In genomic region chr7:31729195-31729804, GRCh38 we compare ENCODE assay signal across 1 cellular context.
TF ChIP-seq lines count a peak whose summit lies in the region.

No MANE protein-coding gene starts in this region.

TF ChIP-seq in H1, 55 proteins besides CTCF, POLR2A, EP300 and RAD21:
- TF ChIP-seq HDAC2 (IDR thresholded peaks at IDR 0.05; ENCODE audit: borderline replicate concordance in 1 of 2, low read depth in 2 of 2, low read length in 2 of 2) (no peak), CREB1 (IDR thresholded peaks at IDR 0.05) (no peak), E2F6 (IDR thresholded peaks at IDR 0.05) (no peak), EGR1 (IDR thresholded peaks at IDR 0.05; ENCODE audit: borderline replicate concordance, low read depth, low read length) (no peak), KDM5A (IDR thresholded peaks at IDR 0.05; ENCODE audit: low read length) (no peak), RNF2 (IDR thresholded peaks at IDR 0.05; ENCODE audit: borderline replicate concordance, low read depth, low read length, missing control alignments, poor library complexity, severe bottlenecking) (no peak), CEBPB (IDR thresholded peaks at IDR 0.05; ENCODE audit: low read depth, low read length) (no peak), RBBP5 (IDR thresholded peaks at IDR 0.05; ENCODE audit: borderline replicate concordance, low read depth, low read length) (no peak), NRF1 (IDR thresholded peaks at IDR 0.05; ENCODE audit: low read depth, low read length) (no peak), RXRA (IDR thresholded peaks at IDR 0.05; ENCODE audit: insufficient read depth, low read depth, low read length) (no peak), MAFK (IDR thresholded peaks at IDR 0.05; ENCODE audit: low read depth, low read length) (no peak), ZNF274 (IDR thresholded peaks at IDR 0.05; ENCODE audit: borderline replicate concordance, extremely low read depth, low read length) (no peak), ATF2 (IDR thresholded peaks at IDR 0.05; ENCODE audit: low read length) (no peak), JUND (IDR thresholded peaks at IDR 0.05; ENCODE audit: low read length) (no peak), BRCA1 (IDR thresholded peaks at IDR 0.05; ENCODE audit: low read depth, low read length) (no peak)
